10 cellular contexts compared by ENCODE assay signal in genomic region chr19:57747472-57747807, GRCh38. TPM values are rescaled to one million over a fixed set of nuclear protein-coding genes. Genes with fewer than 3 reads are reported as not detected.
DNase-seq lines count a peak whose midpoint lies in the region; ATAC-seq, FAIRE-seq and TF ChIP-seq lines count a peak whose summit lies in the region.
"Had no signal": no experiment of that assay in that cellular context is flagged by ENCODE, and none has a peak within 500 bp of the region (broad histone marks: within the 10 kb centered on the region; RNA-seq: fewer than 3 reads in every experiment).

No MANE protein-coding gene starts in this region.

- peak overlapping the region; percentile 99 for H3K4me3 ChIP-seq in iPS-11a (ENCODE audit: low read depth, low read length)

- no peaks in the 10 kb centered on the region; the same call in 1 of the 2 replicates for H3K27me3 Mint-ChIP-seq in HFFc6 (ENCODE audit: insufficient read depth)
- H3K27me3 Mint-ChIP-seq in activated CD8-positive, alpha-beta T cell treated with anti-CD3 and anti-CD28 coated beads, Interleukin-2, amount 10 ng/mL, durations not matched to agents 7 days and 5 days (ENCODE audit: low read depth): no peaks in the 10 kb centered on the region
- H3K27me3 Mint-ChIP-seq in stimulated activated naive B cell treated with anti-CD40 and anti-IgM and Interleukin-4, amounts not matched to agents 10 μg/mL and 1 μg/mL and 100 μg/mL, for 72 hours: no peaks in the 10 kb centered on the region

- H3K36me3 Mint-ChIP-seq in HFFc6 (ENCODE audit: low read depth): peaks cover 58% of the 10 kb centered on the region
- peaks cover 63% of the 10 kb centered on the region for H3K36me3 Mint-ChIP-seq in activated CD8-positive, alpha-beta T cell treated with anti-CD3 and anti-CD28 coated beads, Interleukin-2, amount 10 ng/mL, durations not matched to agents 7 days and 5 days (ENCODE audit: low read depth)
- H3K36me3 Mint-ChIP-seq in stimulated activated naive B cell treated with anti-CD40 and anti-IgM and Interleukin-4, amounts not matched to agents 10 μg/mL and 1 μg/mL and 100 μg/mL, for 72 hours: peaks cover 41 to 49% of the 10 kb centered on the region in 2 donors

- peaks cover 13% of the 10 kb centered on the region; the same call in 1 of the 2 replicates for H3K4me1 Mint-ChIP-seq in HFFc6 (ENCODE audit: low read depth)
- peaks cover 24% of the 10 kb centered on the region for H3K4me1 Mint-ChIP-seq in activated CD8-positive, alpha-beta T cell treated with anti-CD3 and anti-CD28 coated beads, Interleukin-2, amount 10 ng/mL, durations not matched to agents 7 days and 5 days (ENCODE audit: low read depth)
- H3K4me1 Mint-ChIP-seq in stimulated activated naive B cell treated with anti-CD40 and anti-IgM and Interleukin-4, amounts not matched to agents 10 μg/mL and 1 μg/mL and 100 μg/mL, for 72 hours: peaks cover 24 to 37% of the 10 kb centered on the region in 2 donors

- peaks cover 31% of the 10 kb centered on the region for H3K9me3 Mint-ChIP-seq in HFFc6
- H3K9me3 Mint-ChIP-seq in activated CD8-positive, alpha-beta T cell treated with anti-CD3 and anti-CD28 coated beads, Interleukin-2, amount 10 ng/mL, durations not matched to agents 7 days and 5 days (ENCODE audit: insufficient read depth): peaks cover 46% of the 10 kb centered on the region
- peaks cover 4% of the 10 kb centered on the region in 2 donors for H3K9me3 Mint-ChIP-seq in stimulated activated naive B cell treated with anti-CD40 and anti-IgM and Interleukin-4, amounts not matched to agents 10 μg/mL and 1 μg/mL and 100 μg/mL, for 72 hours

- FAIRE-seq in D721Med (lab: Jason Lieb, UNC): no peak

- H3K4me3 Mint-ChIP-seq in HFFc6: peak overlapping the region; percentile 97
- peak overlapping the region; percentile 94 for H3K4me3 Mint-ChIP-seq in activated CD8-positive, alpha-beta T cell treated with anti-CD3 and anti-CD28 coated beads, Interleukin-2, amount 10 ng/mL, durations not matched to agents 7 days and 5 days
- peak overlapping the region; percentile 88 to 98 for H3K4me3 Mint-ChIP-seq in stimulated activated naive B cell treated with anti-CD40 and anti-IgM and Interleukin-4, amounts not matched to agents 10 μg/mL and 1 μg/mL and 100 μg/mL, for 72 hours

- TF ChIP-seq CTCF in HFFc6 (IDR thresholded peaks at IDR 0.05) (no peak), D721Med (IDR thresholded peaks at IDR 0.05; ENCODE audit: insufficient read depth, missing control alignments) (no peak)

- ATAC-seq in activated CD8-positive, alpha-beta T cell treated with anti-CD3 and anti-CD28 coated beads, Interleukin-2, amount 10 ng/mL, durations not matched to agents 7 days and 5 days: no peak
- ATAC-seq in stimulated activated naive B cell treated with anti-CD40 and anti-IgM and Interleukin-4, amounts not matched to agents 10 μg/mL and 1 μg/mL and 100 μg/mL, for 72 hours (replicated peaks): no peak
- ATAC-seq in HG03342 (IDR thresholded peaks at IDR 0.05; ENCODE audit: unreplicated experiment) (no peak), GM18520 (IDR thresholded peaks at IDR 0.05; ENCODE audit: unreplicated experiment) (no peak)

- DNase-seq in HFFc6: no peak
- DNase-seq in activated CD8-positive, alpha-beta T cell treated with anti-CD3 and anti-CD28 coated beads, Interleukin-2, amount 10 ng/mL, durations not matched to agents 7 days and 5 days: no peak
- DNase-seq in stimulated activated naive B cell treated with anti-CD40 and anti-IgM and Interleukin-4, amounts not matched to agents 10 μg/mL and 1 μg/mL and 100 μg/mL, for 72 hours: no peak
- no peak for DNase-seq in D721Med (ENCODE audit: insufficient read length, low spot score)
- no peak for DNase-seq in NCI-H82 (lab: John Stamatoyannopoulos, UW)
- DNase-seq: left cardiac atrium, NCI-H1105 had no signal

- CTCF ChIA-PET in activated CD8-positive, alpha-beta T cell treated with anti-CD3 and anti-CD28 coated beads, Interleukin-2, amount 10 ng/mL, durations not matched to agents 7 days and 5 days (lab: Charles Lee): no interaction called here

- POLR2A ChIA-PET in activated CD8-positive, alpha-beta T cell treated with anti-CD3 and anti-CD28 coated beads, Interleukin-2, amount 10 ng/mL, durations not matched to agents 7 days and 5 days (lab: Charles Lee): interaction anchor here (0.5 to 2.1 kb wide), 13 partner anchors 9 to 312 kb away, joined by 3 to 9 read pairs (median 4); partner anchors contain the start of genes ZNF551, ZNF552, ZNF586 and ZNF671

- no peak overlapping the region for H3K27ac Mint-ChIP-seq in HFFc6
- peak overlapping the region; percentile 98 for H3K27ac Mint-ChIP-seq in activated CD8-positive, alpha-beta T cell treated with anti-CD3 and anti-CD28 coated beads, Interleukin-2, amount 10 ng/mL, durations not matched to agents 7 days and 5 days
- peak overlapping the region; percentile 97 for H3K27ac Mint-ChIP-seq in stimulated activated naive B cell treated with anti-CD40 and anti-IgM and Interleukin-4, amounts not matched to agents 10 μg/mL and 1 μg/mL and 100 μg/mL, for 72 hours

RNA-seq across cellular contexts. Expression of gene ZNF776, which starts 0.8 kb away (rescaled TPM):
- 1 to 10 TPM; 5.4 to 9.3 (median 7.0) TPM for total RNA-seq in HFFc6 (2021; fragmentation: NEBNext Ultra II Directional; extraction: Animal tissue kit (Norgen Biotek cat#: 25700))
- total RNA-seq in activated CD8-positive, alpha-beta T cell treated with anti-CD3 and anti-CD28 coated beads, Interleukin-2, amount 10 ng/mL, durations not matched to agents 7 days and 5 days: 10 to 100 TPM; 15.7 to 16.6 TPM

RNA-seq across cellular contexts. Expression of gene ZNF671, which starts 20.0 kb away (rescaled TPM):
- 1 to 10 TPM; 2.8 to 4.2 (median 3.7) TPM for total RNA-seq in HFFc6 (2021; fragmentation: NEBNext Ultra II Directional; extraction: Animal tissue kit (Norgen Biotek cat#: 25700))
- 10 to 100 TPM; 12.1 to 13.0 TPM for total RNA-seq in activated CD8-positive, alpha-beta T cell treated with anti-CD3 and anti-CD28 coated beads, Interleukin-2, amount 10 ng/mL, durations not matched to agents 7 days and 5 days

RNA-seq across cellular contexts. Expression of gene ZNF586, which starts 22.0 kb away (rescaled TPM):
- total RNA-seq in HFFc6 (2021; fragmentation: NEBNext Ultra II Directional; extraction: Animal tissue kit (Norgen Biotek cat#: 25700)): 1 to 10 TPM; 6.4 to 8.8 (median 6.9) TPM
- 10 to 100 TPM; 21.3 to 25.3 TPM for total RNA-seq in activated CD8-positive, alpha-beta T cell treated with anti-CD3 and anti-CD28 coated beads, Interleukin-2, amount 10 ng/mL, durations not matched to agents 7 days and 5 days

RNA-seq across cellular contexts. Expression of gene ZNF154, which starts 38.4 kb away (rescaled TPM):
- under 1 TPM in 4 of 6 experiments, not detected in 2; 0.11 to 0.20 (median 0.16) TPM for total RNA-seq in HFFc6 (2021; fragmentation: NEBNext Ultra II Directional; extraction: Animal tissue kit (Norgen Biotek cat#: 25700))
- total RNA-seq in activated CD8-positive, alpha-beta T cell treated with anti-CD3 and anti-CD28 coated beads, Interleukin-2, amount 10 ng/mL, durations not matched to agents 7 days and 5 days: 1 to 10 TPM; 3.0 to 3.1 TPM
